ENCODE assay signal across 21 cellular contexts in the genomic region with DNA sequence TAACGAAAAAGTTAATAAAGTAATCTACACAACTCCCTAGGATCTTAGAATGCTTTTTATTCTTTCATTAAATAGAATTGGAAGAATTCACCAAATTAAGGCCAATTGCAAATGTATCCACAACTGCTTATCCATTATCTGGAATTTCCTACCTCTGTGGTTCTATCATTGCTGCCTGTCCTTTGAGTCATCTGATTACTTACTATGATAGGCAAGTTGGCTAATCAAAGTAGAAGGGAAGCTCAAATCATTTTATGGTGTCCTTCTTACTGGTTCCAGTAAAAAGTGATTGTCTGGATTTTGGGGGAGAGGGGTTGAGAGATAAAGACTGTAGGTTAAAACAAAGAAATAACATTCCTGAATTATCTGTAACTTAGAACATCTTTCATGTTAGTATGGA.
"Had no signal": no experiment of that assay in that cellular context is flagged by ENCODE, and none has a peak within 500 bp of the region (broad histone marks: within the 10 kb centered on the region; RNA-seq: fewer than 3 reads in every experiment).

No MANE protein-coding gene starts in this region.

- DNase-seq: activated CD4-positive, alpha-beta T cell treated with anti-CD3 and anti-CD28 coated beads for 1 hour; activated CD4-positive, alpha-beta T cell treated with anti-CD3 and anti-CD28 coated beads, Interleukin-2, amount 50 U/mL, for 1 hour; activated CD8-positive, alpha-beta T cell treated with anti-CD3 and anti-CD28 coated beads, Interleukin-2, amount 10 ng/mL, durations not matched to agents 7 days and 5 days; activated naive CD4-positive, alpha-beta T cell; activated T-cell treated with anti-CD3 and anti-CD28 coated beads, Interleukin-2, amount 50 U/mL, for 24 hours; adrenal gland; heart right ventricle; immature natural killer cell; left ventricle myocardium inferior; midbrain; stimulated activated CD4-positive, alpha-beta T cell treated with anti-CD3 and anti-CD28 coated beads, Interleukin-4, amount 100 ng/mL, for 24 hours; stimulated activated naive CD4-positive, alpha-beta T cell treated with Interleukin-2 at 50 U/mL for 16 hours; T-helper 9 cell had no signal

- H3K27me3 ChIP-seq: adrenal gland, ascending aorta, heart right ventricle had no signal

- ATAC-seq: activated CD8-positive, alpha-beta T cell treated with anti-CD3 and anti-CD28 coated beads, Interleukin-2, amount 10 ng/mL, durations not matched to agents 7 days and 5 days; activated T-helper 17 cell treated with anti-CD3 and anti-CD28 coated beads, Interleukin-2, amount 50 U/mL, for 72 hours; heart right ventricle; natural killer cell treated with Interleukin-12 subunit alpha and Interleukin-12 subunit beta and Interleukin-15 and Interleukin-18, amount 100 ng/mL, for 72 hours had no signal

- H3K36me3 ChIP-seq: adrenal gland, ascending aorta, left ventricle myocardium inferior, thoracic aorta had no signal

- H3K27me3 Mint-ChIP-seq: activated naive CD8-positive, alpha-beta T cell; activated T-cell treated with anti-CD3 and anti-CD28 coated beads, Interleukin-2, amount 50 U/mL, for 24 hours; activated T-helper 17 cell treated with anti-CD3 and anti-CD28 coated beads, Interleukin-2, amount 50 U/mL, for 72 hours; natural killer cell treated with Interleukin-12 subunit alpha and Interleukin-12 subunit beta and Interleukin-15 and Interleukin-18, amount 100 ng/mL, for 72 hours; progenitor cell of endocrine pancreas; type B pancreatic cell had no signal

- H3K36me3 Mint-ChIP-seq: natural killer cell treated with Interleukin-12 subunit alpha and Interleukin-12 subunit beta and Interleukin-15 and Interleukin-18, amount 100 ng/mL, for 72 hours had no signal

- H3K9me3 Mint-ChIP-seq: activated T-cell treated with anti-CD3 and anti-CD28 coated beads, Interleukin-2, amount 50 U/mL, for 24 hours; activated T-helper 17 cell treated with anti-CD3 and anti-CD28 coated beads, Interleukin-2, amount 50 U/mL, for 72 hours; immature natural killer cell; natural killer cell treated with Interleukin-12 subunit alpha and Interleukin-12 subunit beta and Interleukin-15 and Interleukin-18, amount 100 ng/mL, for 72 hours had no signal

- H3K27ac Mint-ChIP-seq: activated CD8-positive, alpha-beta T cell treated with anti-CD3 and anti-CD28 coated beads, Interleukin-2, amount 10 ng/mL, durations not matched to agents 7 days and 5 days; activated naive CD8-positive, alpha-beta T cell; activated T-cell treated with anti-CD3 and anti-CD28 coated beads, Interleukin-2, amount 50 U/mL, for 24 hours; natural killer cell treated with Interleukin-12 subunit alpha and Interleukin-12 subunit beta and Interleukin-15 and Interleukin-18, amount 100 ng/mL, for 72 hours; progenitor cell of endocrine pancreas had no signal

- H3K4me1 ChIP-seq: ascending aorta had no signal

- H3K4me3 Mint-ChIP-seq: activated CD8-positive, alpha-beta T cell treated with anti-CD3 and anti-CD28 coated beads, Interleukin-2, amount 10 ng/mL, durations not matched to agents 7 days and 5 days; activated naive CD8-positive, alpha-beta T cell; activated T-cell treated with anti-CD3 and anti-CD28 coated beads, Interleukin-2, amount 50 U/mL, for 24 hours; activated T-helper 17 cell treated with anti-CD3 and anti-CD28 coated beads, Interleukin-2, amount 50 U/mL, for 72 hours; immature natural killer cell; natural killer cell treated with Interleukin-12 subunit alpha and Interleukin-12 subunit beta and Interleukin-15 and Interleukin-18, amount 100 ng/mL, for 72 hours; type B pancreatic cell had no signal

- H3K9me3 ChIP-seq: adrenal gland, ascending aorta, heart right ventricle, left ventricle myocardium inferior, thoracic aorta had no signal

- H3K4me3 ChIP-seq: adrenal gland, ascending aorta, coronary artery, heart right ventricle, left ventricle myocardium inferior, thoracic aorta had no signal

- H3K27ac ChIP-seq: adrenal gland, ascending aorta, coronary artery, heart right ventricle, left ventricle myocardium inferior, thoracic aorta had no signal
